Comparison of ENCODE assay signal across 1 cellular context in the genomic region with DNA sequence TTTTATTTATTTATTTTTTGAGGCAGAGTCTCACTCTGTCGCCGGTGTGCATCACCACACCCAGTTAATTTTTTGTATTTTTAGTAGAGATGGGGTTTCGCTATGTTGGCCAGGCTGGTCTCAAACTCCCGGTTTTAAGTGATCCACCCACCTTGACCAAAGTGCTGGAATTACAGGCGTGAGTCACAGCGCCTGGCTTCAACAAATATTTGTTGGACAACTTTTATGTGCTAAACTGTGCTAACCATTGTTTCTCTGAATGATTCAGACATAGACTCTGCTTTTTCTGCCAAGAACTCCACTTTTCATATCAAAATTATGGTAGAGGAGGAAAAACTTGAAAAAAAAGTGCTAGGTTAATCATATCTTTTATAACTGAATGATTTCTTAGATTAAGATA.
A peak's percentile ranks its signal among the peaks of the same experiment; 100 is the strongest.
TF ChIP-seq lines count a peak whose summit lies in the region.

No MANE protein-coding gene starts in this region.

TF ChIP-seq in HepG2, 621 proteins besides CTCF, POLR2A, EP300 and RAD21 (continued from another document and continues in another):
- no peak for TF ChIP-seq MLLT10 (CRISPR knock-in tag; IDR thresholded peaks at IDR 0.05)
- no peak for TF ChIP-seq ZNF180 (CRISPR knock-in tag; IDR thresholded peaks at IDR 0.05; ENCODE audit: borderline replicate concordance, low read depth)
- TF ChIP-seq, protein P1, sequence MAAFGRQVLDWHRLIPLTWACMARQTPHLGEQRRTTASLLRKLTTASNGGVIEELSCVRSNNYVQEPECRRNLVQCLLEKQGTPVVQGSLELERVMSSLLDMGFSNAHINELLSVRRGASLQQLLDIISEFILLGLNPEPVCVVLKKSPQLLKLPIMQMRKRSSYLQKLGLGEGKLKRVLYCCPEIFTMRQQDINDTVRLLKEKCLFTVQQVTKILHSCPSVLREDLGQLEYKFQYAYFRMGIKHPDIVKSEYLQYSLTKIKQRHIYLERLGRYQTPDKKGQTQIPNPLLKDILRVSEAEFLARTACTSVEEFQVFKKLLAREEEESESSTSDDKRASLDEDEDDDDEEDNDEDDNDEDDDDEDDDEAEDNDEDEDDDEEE (CRISPR knock-in tag; IDR thresholded peaks at IDR 0.05) = no peak
- no peak for TF ChIP-seq ZFP1 (CRISPR knock-in tag; IDR thresholded peaks at IDR 0.05)
- no peak for TF ChIP-seq FOXP1 (IDR thresholded peaks at IDR 0.05)
- peak; percentile 80 for TF ChIP-seq FOXP1 (CRISPR knock-in tag; IDR thresholded peaks at IDR 0.05)
- TF ChIP-seq ZBTB20 (CRISPR knock-in tag; IDR thresholded peaks at IDR 0.05; ENCODE audit: borderline replicate concordance, low read depth) = no peak
- TF ChIP-seq KLF16 (CRISPR knock-in tag; IDR thresholded peaks at IDR 0.05) = peak in 1 of 2 experiments; percentile 48; a peak in 1 of 4 replicates
- no peak for TF ChIP-seq NR2F6 (IDR thresholded peaks at IDR 0.05)
- peak; percentile 43; the same call in 1 of the 2 replicates for TF ChIP-seq NR2F6 (CRISPR knock-in tag; IDR thresholded peaks at IDR 0.05)
- TF ChIP-seq SP4 (CRISPR knock-in tag; IDR thresholded peaks at IDR 0.05) = no peak
- TF ChIP-seq, protein P2, sequence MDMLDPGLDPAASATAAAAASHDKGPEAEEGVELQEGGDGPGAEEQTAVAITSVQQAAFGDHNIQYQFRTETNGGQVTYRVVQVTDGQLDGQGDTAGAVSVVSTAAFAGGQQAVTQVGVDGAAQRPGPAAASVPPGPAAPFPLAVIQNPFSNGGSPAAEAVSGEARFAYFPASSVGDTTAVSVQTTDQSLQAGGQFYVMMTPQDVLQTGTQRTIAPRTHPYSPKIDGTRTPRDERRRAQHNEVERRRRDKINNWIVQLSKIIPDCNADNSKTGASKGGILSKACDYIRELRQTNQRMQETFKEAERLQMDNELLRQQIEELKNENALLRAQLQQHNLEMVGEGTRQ (IDR thresholded peaks at IDR 0.05; ENCODE audit: low read depth, low read length) = no peak
- TF ChIP-seq, protein P2 (CRISPR knock-in tag; IDR thresholded peaks at IDR 0.05; ENCODE audit: borderline replicate concordance) = no peak
- TF ChIP-seq GABPB1 (CRISPR knock-in tag; IDR thresholded peaks at IDR 0.05) = no peak
- TF ChIP-seq, protein P3, sequence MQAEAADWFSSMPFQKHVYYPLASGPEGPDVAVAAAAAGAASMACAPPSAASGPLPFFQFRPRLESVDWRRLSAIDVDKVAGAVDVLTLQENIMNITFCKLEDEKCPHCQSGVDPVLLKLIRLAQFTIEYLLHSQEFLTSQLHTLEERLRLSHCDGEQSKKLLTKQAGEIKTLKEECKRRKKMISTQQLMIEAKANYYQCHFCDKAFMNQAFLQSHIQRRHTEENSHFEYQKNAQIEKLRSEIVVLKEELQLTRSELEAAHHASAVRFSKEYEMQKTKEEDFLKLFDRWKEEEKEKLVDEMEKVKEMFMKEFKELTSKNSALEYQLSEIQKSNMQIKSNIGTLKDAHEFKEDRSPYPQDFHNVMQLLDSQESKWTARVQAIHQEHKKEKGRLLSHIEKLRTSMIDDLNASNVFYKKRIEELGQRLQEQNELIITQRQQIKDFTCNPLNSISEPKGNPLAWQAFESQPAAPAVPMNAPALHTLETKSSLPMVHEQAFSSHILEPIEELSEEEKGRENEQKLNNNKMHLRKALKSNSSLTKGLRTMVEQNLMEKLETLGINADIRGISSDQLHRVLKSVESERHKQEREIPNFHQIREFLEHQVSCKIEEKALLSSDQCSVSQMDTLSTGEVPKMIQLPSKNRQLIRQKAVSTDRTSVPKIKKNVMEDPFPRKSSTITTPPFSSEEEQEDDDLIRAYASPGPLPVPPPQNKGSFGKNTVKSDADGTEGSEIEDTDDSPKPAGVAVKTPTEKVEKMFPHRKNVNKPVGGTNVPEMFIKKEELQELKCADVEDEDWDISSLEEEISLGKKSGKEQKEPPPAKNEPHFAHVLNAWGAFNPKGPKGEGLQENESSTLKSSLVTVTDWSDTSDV (CRISPR knock-in tag; IDR thresholded peaks at IDR 0.05) = no peak
- TF ChIP-seq, protein P4, sequence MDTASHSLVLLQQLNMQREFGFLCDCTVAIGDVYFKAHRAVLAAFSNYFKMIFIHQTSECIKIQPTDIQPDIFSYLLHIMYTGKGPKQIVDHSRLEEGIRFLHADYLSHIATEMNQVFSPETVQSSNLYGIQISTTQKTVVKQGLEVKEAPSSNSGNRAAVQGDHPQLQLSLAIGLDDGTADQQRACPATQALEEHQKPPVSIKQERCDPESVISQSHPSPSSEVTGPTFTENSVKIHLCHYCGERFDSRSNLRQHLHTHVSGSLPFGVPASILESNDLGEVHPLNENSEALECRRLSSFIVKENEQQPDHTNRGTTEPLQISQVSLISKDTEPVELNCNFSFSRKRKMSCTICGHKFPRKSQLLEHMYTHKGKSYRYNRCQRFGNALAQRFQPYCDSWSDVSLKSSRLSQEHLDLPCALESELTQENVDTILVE (CRISPR knock-in tag; IDR thresholded peaks at IDR 0.05) = no peak
- no peak for TF ChIP-seq RFX3 (CRISPR knock-in tag; IDR thresholded peaks at IDR 0.05)
- TF ChIP-seq ZNF766 (CRISPR knock-in tag; IDR thresholded peaks at IDR 0.05; ENCODE audit: borderline replicate concordance) = no peak
- no peak for TF ChIP-seq NCOA5 (CRISPR knock-in tag; IDR thresholded peaks at IDR 0.05)
- no peak for TF ChIP-seq BRCA1 (CRISPR knock-in tag; IDR thresholded peaks at IDR 0.05)
- TF ChIP-seq, protein P5, sequence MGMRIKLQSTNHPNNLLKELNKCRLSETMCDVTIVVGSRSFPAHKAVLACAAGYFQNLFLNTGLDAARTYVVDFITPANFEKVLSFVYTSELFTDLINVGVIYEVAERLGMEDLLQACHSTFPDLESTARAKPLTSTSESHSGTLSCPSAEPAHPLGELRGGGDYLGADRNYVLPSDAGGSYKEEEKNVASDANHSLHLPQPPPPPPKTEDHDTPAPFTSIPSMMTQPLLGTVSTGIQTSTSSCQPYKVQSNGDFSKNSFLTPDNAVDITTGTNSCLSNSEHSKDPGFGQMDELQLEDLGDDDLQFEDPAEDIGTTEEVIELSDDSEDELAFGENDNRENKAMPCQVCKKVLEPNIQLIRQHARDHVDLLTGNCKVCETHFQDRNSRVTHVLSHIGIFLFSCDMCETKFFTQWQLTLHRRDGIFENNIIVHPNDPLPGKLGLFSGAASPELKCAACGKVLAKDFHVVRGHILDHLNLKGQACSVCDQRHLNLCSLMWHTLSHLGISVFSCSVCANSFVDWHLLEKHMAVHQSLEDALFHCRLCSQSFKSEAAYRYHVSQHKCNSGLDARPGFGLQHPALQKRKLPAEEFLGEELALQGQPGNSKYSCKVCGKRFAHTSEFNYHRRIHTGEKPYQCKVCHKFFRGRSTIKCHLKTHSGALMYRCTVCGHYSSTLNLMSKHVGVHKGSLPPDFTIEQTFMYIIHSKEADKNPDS (CRISPR knock-in tag; IDR thresholded peaks at IDR 0.05) = no peak
- TF ChIP-seq NKX3-1 (CRISPR knock-in tag; IDR thresholded peaks at IDR 0.05) = no peak
- TF ChIP-seq NCOR1 (IDR thresholded peaks at IDR 0.05; ENCODE audit: borderline replicate concordance, low read length) = no peak
- TF ChIP-seq GATAD1 (CRISPR knock-in tag; IDR thresholded peaks at IDR 0.05) = no peak
- TF ChIP-seq ZFY (CRISPR knock-in tag; IDR thresholded peaks at IDR 0.05) = no peak
- no peak for TF ChIP-seq U2AF2 (IDR thresholded peaks at IDR 0.05; ENCODE audit: low read depth, low read length)
- peak; percentile 41; the same call in 1 of the 2 replicates for TF ChIP-seq ZNF543 (CRISPR knock-in tag; IDR thresholded peaks at IDR 0.05)
- no peak for TF ChIP-seq CBX1 (IDR thresholded peaks at IDR 0.05; ENCODE audit: low read depth)
- TF ChIP-seq, protein P6, sequence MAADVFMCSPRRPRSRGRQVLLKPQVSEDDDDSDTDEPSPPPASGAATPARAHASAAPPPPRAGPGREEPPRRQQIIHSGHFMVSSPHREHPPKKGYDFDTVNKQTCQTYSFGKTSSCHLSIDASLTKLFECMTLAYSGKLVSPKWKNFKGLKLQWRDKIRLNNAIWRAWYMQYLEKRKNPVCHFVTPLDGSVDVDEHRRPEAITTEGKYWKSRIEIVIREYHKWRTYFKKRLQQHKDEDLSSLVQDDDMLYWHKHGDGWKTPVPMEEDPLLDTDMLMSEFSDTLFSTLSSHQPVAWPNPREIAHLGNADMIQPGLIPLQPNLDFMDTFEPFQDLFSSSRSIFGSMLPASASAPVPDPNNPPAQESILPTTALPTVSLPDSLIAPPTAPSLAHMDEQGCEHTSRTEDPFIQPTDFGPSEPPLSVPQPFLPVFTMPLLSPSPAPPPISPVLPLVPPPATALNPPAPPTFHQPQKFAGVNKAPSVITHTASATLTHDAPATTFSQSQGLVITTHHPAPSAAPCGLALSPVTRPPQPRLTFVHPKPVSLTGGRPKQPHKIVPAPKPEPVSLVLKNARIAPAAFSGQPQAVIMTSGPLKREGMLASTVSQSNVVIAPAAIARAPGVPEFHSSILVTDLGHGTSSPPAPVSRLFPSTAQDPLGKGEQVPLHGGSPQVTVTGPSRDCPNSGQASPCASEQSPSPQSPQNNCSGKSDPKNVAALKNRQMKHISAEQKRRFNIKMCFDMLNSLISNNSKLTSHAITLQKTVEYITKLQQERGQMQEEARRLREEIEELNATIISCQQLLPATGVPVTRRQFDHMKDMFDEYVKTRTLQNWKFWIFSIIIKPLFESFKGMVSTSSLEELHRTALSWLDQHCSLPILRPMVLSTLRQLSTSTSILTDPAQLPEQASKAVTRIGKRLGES (CRISPR knock-in tag; IDR thresholded peaks at IDR 0.05; ENCODE audit: borderline replicate concordance) = no peak
- no peak for TF ChIP-seq IRF2 (CRISPR knock-in tag; IDR thresholded peaks at IDR 0.05)
- peak; percentile 61 for TF ChIP-seq ELF3 (CRISPR knock-in tag; IDR thresholded peaks at IDR 0.05)
- TF ChIP-seq TCF7 (IDR thresholded peaks at IDR 0.05; ENCODE audit: low read depth) = peak; percentile 39; the same call in 1 of the 2 replicates
- peak; percentile 72; the same call in 1 of the 2 replicates for TF ChIP-seq TBX2 (CRISPR knock-in tag; IDR thresholded peaks at IDR 0.05; ENCODE audit: borderline replicate concordance)
- TF ChIP-seq MTF1 (CRISPR knock-in tag; IDR thresholded peaks at IDR 0.05) = no peak
- TF ChIP-seq, protein P7, sequence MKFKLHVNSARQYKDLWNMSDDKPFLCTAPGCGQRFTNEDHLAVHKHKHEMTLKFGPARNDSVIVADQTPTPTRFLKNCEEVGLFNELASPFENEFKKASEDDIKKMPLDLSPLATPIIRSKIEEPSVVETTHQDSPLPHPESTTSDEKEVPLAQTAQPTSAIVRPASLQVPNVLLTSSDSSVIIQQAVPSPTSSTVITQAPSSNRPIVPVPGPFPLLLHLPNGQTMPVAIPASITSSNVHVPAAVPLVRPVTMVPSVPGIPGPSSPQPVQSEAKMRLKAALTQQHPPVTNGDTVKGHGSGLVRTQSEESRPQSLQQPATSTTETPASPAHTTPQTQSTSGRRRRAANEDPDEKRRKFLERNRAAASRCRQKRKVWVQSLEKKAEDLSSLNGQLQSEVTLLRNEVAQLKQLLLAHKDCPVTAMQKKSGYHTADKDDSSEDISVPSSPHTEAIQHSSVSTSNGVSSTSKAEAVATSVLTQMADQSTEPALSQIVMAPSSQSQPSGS (CRISPR knock-in tag; IDR thresholded peaks at IDR 0.05) = peak; percentile 67
- TF ChIP-seq, protein P8, sequence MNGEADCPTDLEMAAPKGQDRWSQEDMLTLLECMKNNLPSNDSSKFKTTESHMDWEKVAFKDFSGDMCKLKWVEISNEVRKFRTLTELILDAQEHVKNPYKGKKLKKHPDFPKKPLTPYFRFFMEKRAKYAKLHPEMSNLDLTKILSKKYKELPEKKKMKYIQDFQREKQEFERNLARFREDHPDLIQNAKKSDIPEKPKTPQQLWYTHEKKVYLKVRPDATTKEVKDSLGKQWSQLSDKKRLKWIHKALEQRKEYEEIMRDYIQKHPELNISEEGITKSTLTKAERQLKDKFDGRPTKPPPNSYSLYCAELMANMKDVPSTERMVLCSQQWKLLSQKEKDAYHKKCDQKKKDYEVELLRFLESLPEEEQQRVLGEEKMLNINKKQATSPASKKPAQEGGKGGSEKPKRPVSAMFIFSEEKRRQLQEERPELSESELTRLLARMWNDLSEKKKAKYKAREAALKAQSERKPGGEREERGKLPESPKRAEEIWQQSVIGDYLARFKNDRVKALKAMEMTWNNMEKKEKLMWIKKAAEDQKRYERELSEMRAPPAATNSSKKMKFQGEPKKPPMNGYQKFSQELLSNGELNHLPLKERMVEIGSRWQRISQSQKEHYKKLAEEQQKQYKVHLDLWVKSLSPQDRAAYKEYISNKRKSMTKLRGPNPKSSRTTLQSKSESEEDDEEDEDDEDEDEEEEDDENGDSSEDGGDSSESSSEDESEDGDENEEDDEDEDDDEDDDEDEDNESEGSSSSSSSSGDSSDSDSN (CRISPR knock-in tag; IDR thresholded peaks at IDR 0.05) = no peak
- TF ChIP-seq ZMAT3 (CRISPR knock-in tag; conservative IDR thresholded peaks at IDR 0.05) = no peak
- peak; percentile 92 for TF ChIP-seq TEAD3 (CRISPR knock-in tag; optimal IDR thresholded peaks at IDR 0.05; ENCODE audit: borderline replicate concordance)
- TF ChIP-seq KDM2A (CRISPR knock-in tag; IDR thresholded peaks at IDR 0.05; ENCODE audit: borderline replicate concordance, low read depth) = no peak
- no peak for TF ChIP-seq KLF11 (CRISPR knock-in tag; IDR thresholded peaks at IDR 0.05)
- TF ChIP-seq ZNF33A (CRISPR knock-in tag; IDR thresholded peaks at IDR 0.05; ENCODE audit: borderline replicate concordance) = no peak
- no peak for TF ChIP-seq TCF7L2 (IDR thresholded peaks at IDR 0.05; ENCODE audit: low read depth, low read length)
- TF ChIP-seq ZFP41 (CRISPR knock-in tag; IDR thresholded peaks at IDR 0.05; ENCODE audit: borderline replicate concordance) = no peak
- TF ChIP-seq ZFX (CRISPR knock-in tag; IDR thresholded peaks at IDR 0.05; ENCODE audit: low read depth) = no peak
- TF ChIP-seq DNMT3B (CRISPR knock-in tag; conservative IDR thresholded peaks at IDR 0.05) = no peak
- no peak for TF ChIP-seq ZSCAN30 (CRISPR knock-in tag; IDR thresholded peaks at IDR 0.05)
- TF ChIP-seq SALL2 (CRISPR knock-in tag; IDR thresholded peaks at IDR 0.05) = no peak
- TF ChIP-seq, protein P9, sequence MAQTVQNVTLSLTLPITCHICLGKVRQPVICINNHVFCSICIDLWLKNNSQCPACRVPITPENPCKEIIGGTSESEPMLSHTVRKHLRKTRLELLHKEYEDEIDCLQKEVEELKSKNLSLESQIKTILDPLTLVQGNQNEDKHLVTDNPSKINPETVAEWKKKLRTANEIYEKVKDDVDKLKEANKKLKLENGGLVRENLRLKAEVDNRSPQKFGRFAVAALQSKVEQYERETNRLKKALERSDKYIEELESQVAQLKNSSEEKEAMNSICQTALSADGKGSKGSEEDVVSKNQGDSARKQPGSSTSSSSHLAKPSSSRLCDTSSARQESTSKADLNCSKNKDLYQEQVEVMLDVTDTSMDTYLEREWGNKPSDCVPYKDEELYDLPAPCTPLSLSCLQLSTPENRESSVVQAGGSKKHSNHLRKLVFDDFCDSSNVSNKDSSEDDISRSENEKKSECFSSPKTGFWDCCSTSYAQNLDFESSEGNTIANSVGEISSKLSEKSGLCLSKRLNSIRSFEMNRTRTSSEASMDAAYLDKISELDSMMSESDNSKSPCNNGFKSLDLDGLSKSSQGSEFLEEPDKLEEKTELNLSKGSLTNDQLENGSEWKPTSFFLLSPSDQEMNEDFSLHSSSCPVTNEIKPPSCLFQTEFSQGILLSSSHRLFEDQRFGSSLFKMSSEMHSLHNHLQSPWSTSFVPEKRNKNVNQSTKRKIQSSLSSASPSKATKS (CRISPR knock-in tag; IDR thresholded peaks at IDR 0.05) = no peak
- TF ChIP-seq ARNT2 (CRISPR knock-in tag; IDR thresholded peaks at IDR 0.05; ENCODE audit: low read depth) = no peak
- TF ChIP-seq ZMYM3 (CRISPR knock-in tag; IDR thresholded peaks at IDR 0.05) = peak; percentile 39; the same call in 1 of the 2 replicates
- no peak for TF ChIP-seq ZNF234 (CRISPR knock-in tag; conservative IDR thresholded peaks at IDR 0.05)
